ENCODE assay signal across 22 cellular contexts in the genomic region with DNA sequence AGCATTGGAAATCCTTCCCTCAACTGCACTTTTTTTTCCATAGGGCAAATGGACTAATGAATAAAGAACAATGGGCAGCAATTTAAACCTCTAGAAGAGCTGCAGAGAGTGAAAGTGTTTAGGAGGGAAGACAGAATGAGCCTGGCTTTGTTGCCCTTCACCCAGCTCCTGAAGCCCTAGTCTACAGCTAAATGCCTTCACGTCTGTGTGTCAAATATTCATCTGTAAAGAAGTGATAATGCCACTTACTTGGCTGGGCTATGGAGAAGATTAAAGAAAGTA. TPM values are rescaled to one million over a fixed set of nuclear protein-coding genes. Genes with fewer than 3 reads are reported as not detected.
DNase-seq lines count a peak whose midpoint lies in the region; ATAC-seq and TF ChIP-seq lines count a peak whose summit lies in the region.
"Had no signal": no experiment of that assay in that cellular context is flagged by ENCODE, and none has a peak within 500 bp of the region (broad histone marks: within the 10 kb centered on the region; RNA-seq: fewer than 3 reads in every experiment).

No MANE protein-coding gene starts in this region.

- peaks cover 34 to 35% of the 10 kb centered on the region in 2 experiments for H3K4me1 Mint-ChIP-seq in H9
- no peaks in the 10 kb centered on the region for H3K4me1 Mint-ChIP-seq in stimulated activated memory B cell treated with anti-CD40 and anti-IgM and Interleukin-4, amounts not matched to agents 10 μg/mL and 1 μg/mL and 100 μg/mL, for 72 hours
- H3K4me1 Mint-ChIP-seq: activated naive CD8-positive, alpha-beta T cell treated with anti-CD3 and anti-CD28 coated beads, Interleukin-2, amount 10 ng/mL, durations not matched to agents 7 days and 5 days; natural killer cell; stimulated activated effector memory CD8-positive, alpha-beta T cell treated with anti-CD3 and anti-CD28 coated beads, Interleukin-12 subunit alpha, Interleukin-12 subunit beta, amount 100 ng/mL, for 72 hours had no signal

- no peak for DNase-seq in H9
- DNase-seq in SK-N-MC (ENCODE audit: low read depth, low spot score) = no peak
- DNase-seq in gastrocnemius medialis = no peak
- no peak for DNase-seq in G401 (ENCODE audit: low spot score)
- DNase-seq: activated CD4-positive, alpha-beta T cell treated with anti-CD3 and anti-CD28 coated beads, Interleukin-2, amount 50 U/mL, for 4 hours; activated CD8-positive, alpha-beta memory T cell treated with anti-CD3 and anti-CD28 coated beads, Interleukin-2, amount 50 U/mL, for 48 hours; activated naive CD8-positive, alpha-beta T cell treated with anti-CD3 and anti-CD28 coated beads, Interleukin-2, amount 10 ng/mL, durations not matched to agents 7 days and 5 days; body of pancreas; DMS53; natural killer cell; NCI-H1105; NCI-H510A; NK-92 treated with Interleukin-12 subunit alpha and Interleukin-12 subunit beta, amount 100 ng/mL, for 24 hours; posterior cingulate gyrus; stimulated activated CD4-positive, alpha-beta T cell treated with anti-CD3 and anti-CD28 coated beads, Interleukin-2, amount 100 ng/mL, for 24 hours had no signal

- in situ Hi-C loops in gastrocnemius medialis (cut with MboI; ENCODE audit: low sequenced_read_pairs in 4 of 4) (no loop called here), G401 (cut with HindIII; ENCODE audit: low sequenced_read_pairs) (no loop called here)

- H3K18ac ChIP-seq in H9 (ENCODE audit: insufficient read length, low read depth, low read length) = no peak overlapping the region

- no peak overlapping the region for H3K23ac ChIP-seq in H9 (ENCODE audit: insufficient read length, low read depth, low read length)

- H2AK5ac ChIP-seq in H9 (ENCODE audit: insufficient read length, low read length) = no peak overlapping the region

- WGBS in H9 (ENCODE audit: extremely low coverage, insufficient read length, low lambda C conversion rate) = no CpG with 5 or more reads among the region's 1 CpG

- H3K4me1 ChIP-seq in H9 (ENCODE audit: insufficient read depth, low read length) = peaks cover 3% of the 10 kb centered on the region; the same call in 1 of the 2 replicates
- H3K4me1 ChIP-seq in iPS-18a (ENCODE audit: control insufficient read depth, low read depth, low read length) = peaks cover 36% of the 10 kb centered on the region
- peaks cover 65 to 74% of the 10 kb centered on the region in 2 donors for H3K4me1 ChIP-seq in gastrocnemius medialis

- H3K79me2 ChIP-seq in H9 (ENCODE audit: insufficient read depth, low read length) = no peaks in the 10 kb centered on the region

- H3K27ac ChIP-seq in H9 (ENCODE audit: insufficient read length, low read depth, low read length) = no peak overlapping the region
- H3K27ac ChIP-seq in SK-N-MC = peak overlapping the region; percentile 60
- H3K27ac ChIP-seq in iPS-18a (ENCODE audit: low read length) = peak overlapping the region; percentile 48
- H3K27ac ChIP-seq in gastrocnemius medialis = peak overlapping the region; percentile 77 to 86 (median 82)
- H3K27ac ChIP-seq: suprapubic skin had no signal

- no peak overlapping the region for H2BK5ac ChIP-seq in H9 (ENCODE audit: insufficient read length, low read length)

- H3K27ac Mint-ChIP-seq in H9 = peak overlapping the region; percentile 62 to 90 (median 83); a peak in 5 of 7 replicates
- H3K27ac Mint-ChIP-seq in stimulated activated memory B cell treated with anti-CD40 and anti-IgM and Interleukin-4, amounts not matched to agents 10 μg/mL and 1 μg/mL and 100 μg/mL, for 72 hours = no peak overlapping the region
- H3K27ac Mint-ChIP-seq: activated naive CD8-positive, alpha-beta T cell treated with anti-CD3 and anti-CD28 coated beads, Interleukin-2, amount 10 ng/mL, durations not matched to agents 7 days and 5 days; natural killer cell; stimulated activated effector memory CD8-positive, alpha-beta T cell treated with anti-CD3 and anti-CD28 coated beads, Interleukin-12 subunit alpha, Interleukin-12 subunit beta, amount 100 ng/mL, for 72 hours had no signal

- no peaks in the 10 kb centered on the region for H3K9me3 Mint-ChIP-seq in H9
- H3K9me3 Mint-ChIP-seq in stimulated activated memory B cell treated with anti-CD40 and anti-IgM and Interleukin-4, amounts not matched to agents 10 μg/mL and 1 μg/mL and 100 μg/mL, for 72 hours = peaks cover 2% of the 10 kb centered on the region
- H3K9me3 Mint-ChIP-seq: activated naive CD8-positive, alpha-beta T cell treated with anti-CD3 and anti-CD28 coated beads, Interleukin-2, amount 10 ng/mL, durations not matched to agents 7 days and 5 days; natural killer cell had no signal

- H4K91ac ChIP-seq in H9 (ENCODE audit: insufficient read length, low read depth, low read length) = no peak overlapping the region

- no peaks in the 10 kb centered on the region for H3K79me1 ChIP-seq in H9 (ENCODE audit: insufficient read depth, low read depth, low read length, poor library complexity, severe bottlenecking)

- no peaks in the 10 kb centered on the region for H3K23me2 ChIP-seq in H9 (ENCODE audit: insufficient read length, low read depth, low read length, poor library complexity, severe bottlenecking)

- H3K27me3 ChIP-seq in H9 (ENCODE audit: insufficient read depth, low read length) = no peaks in the 10 kb centered on the region
- H3K27me3 ChIP-seq in iPS-18a (ENCODE audit: control insufficient read depth, insufficient read depth, low read length) = no peaks in the 10 kb centered on the region
- no peaks in the 10 kb centered on the region for H3K27me3 ChIP-seq in gastrocnemius medialis
- H3K27me3 ChIP-seq: body of pancreas, suprapubic skin had no signal

- no peak for ATAC-seq in gastrocnemius medialis
- no peak for ATAC-seq in HG02763 (IDR thresholded peaks at IDR 0.05; ENCODE audit: unreplicated experiment)
- ATAC-seq in stimulated activated memory B cell treated with anti-CD40 and anti-IgM and Interleukin-4, amounts not matched to agents 10 μg/mL and 1 μg/mL and 100 μg/mL, for 72 hours = no peak
- ATAC-seq: body of pancreas; natural killer cell; stimulated activated effector memory CD8-positive, alpha-beta T cell treated with anti-CD3 and anti-CD28 coated beads, Interleukin-12 subunit alpha, Interleukin-12 subunit beta, amount 100 ng/mL, for 72 hours had no signal

- H2BK12ac ChIP-seq in H9 (ENCODE audit: insufficient read length, low read depth, low read length) = no peak overlapping the region

- H3K56ac ChIP-seq in H9 (ENCODE audit: insufficient read length, low read depth, low read length) = no peak overlapping the region

- H3K36me3 Mint-ChIP-seq in H9 (ENCODE audit: insufficient read depth in 1 of 3, low read depth in 3 of 3) = no peaks in the 10 kb centered on the region
- no peaks in the 10 kb centered on the region for H3K36me3 Mint-ChIP-seq in stimulated activated memory B cell treated with anti-CD40 and anti-IgM and Interleukin-4, amounts not matched to agents 10 μg/mL and 1 μg/mL and 100 μg/mL, for 72 hours
- H3K36me3 Mint-ChIP-seq: activated naive CD8-positive, alpha-beta T cell treated with anti-CD3 and anti-CD28 coated beads, Interleukin-2, amount 10 ng/mL, durations not matched to agents 7 days and 5 days; natural killer cell; stimulated activated effector memory CD8-positive, alpha-beta T cell treated with anti-CD3 and anti-CD28 coated beads, Interleukin-12 subunit alpha, Interleukin-12 subunit beta, amount 100 ng/mL, for 72 hours had no signal

- no peak for TF ChIP-seq POLR2A in gastrocnemius medialis (IDR thresholded peaks at IDR 0.05)

- no peaks in the 10 kb centered on the region for H4K20me1 ChIP-seq in H9 (ENCODE audit: control insufficient read depth, insufficient read depth, insufficient read length)

- no peaks in the 10 kb centered on the region for H3K27me3 Mint-ChIP-seq in H9 (ENCODE audit: low read depth)
- no peaks in the 10 kb centered on the region for H3K27me3 Mint-ChIP-seq in stimulated activated memory B cell treated with anti-CD40 and anti-IgM and Interleukin-4, amounts not matched to agents 10 μg/mL and 1 μg/mL and 100 μg/mL, for 72 hours
- H3K27me3 Mint-ChIP-seq: activated naive CD8-positive, alpha-beta T cell treated with anti-CD3 and anti-CD28 coated beads, Interleukin-2, amount 10 ng/mL, durations not matched to agents 7 days and 5 days had no signal

- no peak overlapping the region for H2BK20ac ChIP-seq in H9 (ENCODE audit: low read depth, low read length, poor library complexity, severe bottlenecking)

- no peak overlapping the region for H2BK15ac ChIP-seq in H9 (ENCODE audit: low read depth, low read length)

- intact Hi-C loops in gastrocnemius medialis (cut with DNase I; ENCODE audit: low total_unique reads) = no loop called here

- H3K4ac ChIP-seq in H9 (ENCODE audit: low read depth, low read length) = no peak overlapping the region

- H3K4me3 ChIP-seq in SK-N-MC = no peak overlapping the region
- no peak overlapping the region for H3K4me3 ChIP-seq in iPS-18a (ENCODE audit: low read length)
- peak overlapping the region in 1 of 4 donors; percentile 4 for H3K4me3 ChIP-seq in gastrocnemius medialis
- H3K4me3 ChIP-seq: body of pancreas, coronary artery, suprapubic skin had no signal

- H3K36me3 ChIP-seq in SK-N-MC (ENCODE audit: insufficient read depth, low read length) (peaks cover 51% of the 10 kb centered on the region), iPS-18a (ENCODE audit: control insufficient read depth, low read depth, low read length) (no peaks in the 10 kb centered on the region), gastrocnemius medialis (no peaks in the 10 kb centered on the region)
- H3K36me3 ChIP-seq: suprapubic skin had no signal

- H2AFZ ChIP-seq in H9 (ENCODE audit: low read length) = no peak overlapping the region

- H2BK120ac ChIP-seq in H9 (ENCODE audit: low read depth, low read length, poor library complexity, severe bottlenecking) = no peak overlapping the region

- no peak overlapping the region for H3K4me2 ChIP-seq in H9 (ENCODE audit: insufficient read depth, insufficient read length, low read length)

- H3K4me3 Mint-ChIP-seq in H9 = no peak overlapping the region
- no peak overlapping the region for H3K4me3 Mint-ChIP-seq in stimulated activated memory B cell treated with anti-CD40 and anti-IgM and Interleukin-4, amounts not matched to agents 10 μg/mL and 1 μg/mL and 100 μg/mL, for 72 hours
- H3K4me3 Mint-ChIP-seq: activated naive CD8-positive, alpha-beta T cell treated with anti-CD3 and anti-CD28 coated beads, Interleukin-2, amount 10 ng/mL, durations not matched to agents 7 days and 5 days; natural killer cell; stimulated activated effector memory CD8-positive, alpha-beta T cell treated with anti-CD3 and anti-CD28 coated beads, Interleukin-12 subunit alpha, Interleukin-12 subunit beta, amount 100 ng/mL, for 72 hours had no signal

- no peak for TF ChIP-seq CTCF in H9 (conservative IDR thresholded peaks at IDR 0.05)
- TF ChIP-seq CTCF in gastrocnemius medialis (IDR thresholded peaks at IDR 0.05 in 4 of 5, conservative IDR thresholded peaks at IDR 0.05 in 1 of 5) = no peak

- H3K14ac ChIP-seq in H9 (ENCODE audit: insufficient read depth, low read length) = no peak overlapping the region

- H3K9me3 ChIP-seq in H9 (ENCODE audit: control insufficient read depth, low read depth, low read length) (no peaks in the 10 kb centered on the region), SK-N-MC (ENCODE audit: low read depth, low read length) (no peaks in the 10 kb centered on the region), iPS-18a (ENCODE audit: control insufficient read depth, low read depth, low read length) (no peaks in the 10 kb centered on the region), gastrocnemius medialis (no peaks in the 10 kb centered on the region)
- H3K9me3 ChIP-seq: body of pancreas, suprapubic skin had no signal

- no peak overlapping the region for H3T11ph ChIP-seq in H9 (ENCODE audit: low read length)

- no peak overlapping the region for H3K9ac ChIP-seq in H9 (ENCODE audit: extremely low read depth, insufficient read length, low read length)
- no peak overlapping the region for H3K9ac ChIP-seq in SK-N-MC (ENCODE audit: insufficient read length)
- H3K9ac ChIP-seq in iPS-18a (ENCODE audit: low read length) = no peak overlapping the region

- no peak overlapping the region for H4K5ac ChIP-seq in H9 (ENCODE audit: insufficient read length, low read depth, low read length)

- H4K8ac ChIP-seq in H9 (replicated peaks; ENCODE audit: insufficient read length, low read depth, low read length) = no peak overlapping the region

RNA-seq across cellular contexts. Expression of a gene that starts 45.6 kb away (rescaled TPM):
- total RNA-seq in H9 (2021) (2.8 and 3.3 TPM in 2 replicates), gastrocnemius medialis (1 to 10 TPM; 2.2 to 7.1 (median 5.4) TPM)
- total RNA-seq in G401 (2014; rRNA removed; shearing (Covaris generic)) = not detected in 2 replicates
- total RNA-seq: activated naive CD8-positive, alpha-beta T cell treated with anti-CD3 and anti-CD28 coated beads, Interleukin-2, amount 10 ng/mL, durations not matched to agents 7 days and 5 days; natural killer cell; T-helper 2 cell treated with Interferon-gamma antibody and Interleukin-4, amounts not matched to agents 100 ng/mL and 5 ng/mL, for 36 hours had no signal
